1 cellular context compared by ENCODE assay signal in the genomic region with DNA sequence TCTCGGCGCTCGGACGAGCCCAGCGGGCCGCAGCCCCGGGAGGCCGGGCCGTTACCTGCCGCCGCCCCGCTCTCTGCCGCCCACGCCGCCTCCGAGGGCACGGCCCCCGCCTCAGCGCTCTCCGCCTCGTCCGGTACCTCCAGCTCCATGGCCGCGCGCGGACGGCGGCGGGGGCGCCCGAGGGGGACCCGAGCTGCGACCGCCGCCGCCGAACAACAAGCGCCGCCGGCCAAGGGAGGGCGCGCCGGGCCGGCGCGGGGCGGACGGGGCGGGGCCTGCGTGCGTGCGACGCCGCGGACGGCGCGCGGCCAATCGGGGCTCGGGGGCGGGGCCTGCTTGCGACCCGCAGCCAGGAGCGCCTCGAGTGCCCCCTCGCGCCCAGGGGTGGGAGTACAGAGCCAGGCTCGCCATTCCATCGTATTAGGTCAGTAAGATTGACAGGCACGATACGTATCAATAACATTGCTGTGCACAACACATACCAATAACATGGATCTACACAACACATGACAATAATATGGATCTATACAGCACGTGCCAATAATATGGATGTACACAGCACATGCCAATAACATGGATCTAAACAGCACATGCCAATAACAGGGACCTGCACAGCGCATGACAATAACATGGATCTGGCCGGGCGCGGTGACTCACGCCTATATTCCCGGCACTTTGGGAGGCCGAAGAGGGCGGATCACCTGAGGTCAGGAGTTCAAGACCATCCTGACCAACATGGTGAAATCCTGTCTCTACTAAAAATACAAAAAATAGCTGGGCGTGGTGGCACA.
TF ChIP-seq lines count a peak whose summit lies in the region.

A gene with protein sequence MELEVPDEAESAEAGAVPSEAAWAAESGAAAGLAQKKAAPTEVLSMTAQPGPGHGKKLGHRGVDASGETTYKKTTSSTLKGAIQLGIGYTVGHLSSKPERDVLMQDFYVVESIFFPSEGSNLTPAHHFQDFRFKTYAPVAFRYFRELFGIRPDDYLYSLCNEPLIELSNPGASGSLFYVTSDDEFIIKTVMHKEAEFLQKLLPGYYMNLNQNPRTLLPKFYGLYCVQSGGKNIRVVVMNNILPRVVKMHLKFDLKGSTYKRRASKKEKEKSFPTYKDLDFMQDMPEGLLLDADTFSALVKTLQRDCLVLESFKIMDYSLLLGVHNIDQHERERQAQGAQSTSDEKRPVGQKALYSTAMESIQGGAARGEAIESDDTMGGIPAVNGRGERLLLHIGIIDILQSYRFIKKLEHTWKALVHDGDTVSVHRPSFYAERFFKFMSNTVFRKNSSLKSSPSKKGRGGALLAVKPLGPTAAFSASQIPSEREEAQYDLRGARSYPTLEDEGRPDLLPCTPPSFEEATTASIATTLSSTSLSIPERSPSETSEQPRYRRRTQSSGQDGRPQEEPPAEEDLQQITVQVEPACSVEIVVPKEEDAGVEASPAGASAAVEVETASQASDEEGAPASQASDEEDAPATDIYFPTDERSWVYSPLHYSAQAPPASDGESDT (minus strand): TSS at position 227 of the 791 bp plus-strand sequence. CDS start 78 bp downstream, at position 149.

TF ChIP-seq in H1, 55 proteins besides CTCF, POLR2A, EP300 and RAD21:
- TF ChIP-seq TEAD4 (IDR thresholded peaks at IDR 0.05; ENCODE audit: low read depth, low read length) = no peak
- no peak for TF ChIP-seq RFX5 (IDR thresholded peaks at IDR 0.05; ENCODE audit: borderline replicate concordance, low read depth, low read length)
- TF ChIP-seq KDM1A (IDR thresholded peaks at IDR 0.05; ENCODE audit: borderline replicate concordance, low read length) = no peak
- TF ChIP-seq KDM4A (IDR thresholded peaks at IDR 0.05; ENCODE audit: low read depth, low read length, severe bottlenecking) = peak; percentile 59
- TF ChIP-seq EZH2 (IDR thresholded peaks at IDR 0.05; ENCODE audit: low read depth, low read length, severe bottlenecking) = no peak
- peak; percentile 66; the same call in 1 of the 2 replicates for TF ChIP-seq JUND (IDR thresholded peaks at IDR 0.05; ENCODE audit: low read length)
- no peak for TF ChIP-seq ASH2L (IDR thresholded peaks at IDR 0.05; ENCODE audit: low read length)
- TF ChIP-seq SP1 (IDR thresholded peaks at IDR 0.05; ENCODE audit: low read depth, low read length) = no peak
- TF ChIP-seq BACH1 (IDR thresholded peaks at IDR 0.05; ENCODE audit: low read length) = no peak
- no peak for TF ChIP-seq CBX8 (IDR thresholded peaks at IDR 0.05; ENCODE audit: borderline replicate concordance, low read depth, low read length)
- no peak for TF ChIP-seq SIRT6 (IDR thresholded peaks at IDR 0.05; ENCODE audit: low read length)
- TF ChIP-seq, protein P1, sequence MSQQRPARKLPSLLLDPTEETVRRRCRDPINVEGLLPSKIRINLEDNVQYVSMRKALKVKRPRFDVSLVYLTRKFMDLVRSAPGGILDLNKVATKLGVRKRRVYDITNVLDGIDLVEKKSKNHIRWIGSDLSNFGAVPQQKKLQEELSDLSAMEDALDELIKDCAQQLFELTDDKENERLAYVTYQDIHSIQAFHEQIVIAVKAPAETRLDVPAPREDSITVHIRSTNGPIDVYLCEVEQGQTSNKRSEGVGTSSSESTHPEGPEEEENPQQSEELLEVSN (IDR thresholded peaks at IDR 0.05) = no peak
- peak; percentile 55 for TF ChIP-seq PHF8 (conservative IDR thresholded peaks at IDR 0.05; ENCODE audit: low read depth, low read length)
- TF ChIP-seq YY1 (IDR thresholded peaks at IDR 0.05; ENCODE audit: low read depth, low read length) = no peak
- TF ChIP-seq GTF2F1 (IDR thresholded peaks at IDR 0.05; ENCODE audit: borderline replicate concordance, low read depth, low read length) = no peak
- no peak for TF ChIP-seq CHD1 (IDR thresholded peaks at IDR 0.05; ENCODE audit: low read depth, low read length)
- 0 out of 2 replicates have a peak, but pooled peaks have one; percentile 45 for TF ChIP-seq EGR1 (IDR thresholded peaks at IDR 0.05; ENCODE audit: borderline replicate concordance, low read depth, low read length)
- TF ChIP-seq SP4 (IDR thresholded peaks at IDR 0.05; ENCODE audit: low read length) = 0 out of 2 replicates have a peak, but pooled peaks have one; percentile 53
- 0 out of 2 replicates have a peak, but pooled peaks have one; percentile 28 for TF ChIP-seq TAF1 (IDR thresholded peaks at IDR 0.05; ENCODE audit: low read depth, low read length)
- no peak for TF ChIP-seq JUN (IDR thresholded peaks at IDR 0.05; ENCODE audit: low read depth, low read length)
- TF ChIP-seq, protein P2, sequence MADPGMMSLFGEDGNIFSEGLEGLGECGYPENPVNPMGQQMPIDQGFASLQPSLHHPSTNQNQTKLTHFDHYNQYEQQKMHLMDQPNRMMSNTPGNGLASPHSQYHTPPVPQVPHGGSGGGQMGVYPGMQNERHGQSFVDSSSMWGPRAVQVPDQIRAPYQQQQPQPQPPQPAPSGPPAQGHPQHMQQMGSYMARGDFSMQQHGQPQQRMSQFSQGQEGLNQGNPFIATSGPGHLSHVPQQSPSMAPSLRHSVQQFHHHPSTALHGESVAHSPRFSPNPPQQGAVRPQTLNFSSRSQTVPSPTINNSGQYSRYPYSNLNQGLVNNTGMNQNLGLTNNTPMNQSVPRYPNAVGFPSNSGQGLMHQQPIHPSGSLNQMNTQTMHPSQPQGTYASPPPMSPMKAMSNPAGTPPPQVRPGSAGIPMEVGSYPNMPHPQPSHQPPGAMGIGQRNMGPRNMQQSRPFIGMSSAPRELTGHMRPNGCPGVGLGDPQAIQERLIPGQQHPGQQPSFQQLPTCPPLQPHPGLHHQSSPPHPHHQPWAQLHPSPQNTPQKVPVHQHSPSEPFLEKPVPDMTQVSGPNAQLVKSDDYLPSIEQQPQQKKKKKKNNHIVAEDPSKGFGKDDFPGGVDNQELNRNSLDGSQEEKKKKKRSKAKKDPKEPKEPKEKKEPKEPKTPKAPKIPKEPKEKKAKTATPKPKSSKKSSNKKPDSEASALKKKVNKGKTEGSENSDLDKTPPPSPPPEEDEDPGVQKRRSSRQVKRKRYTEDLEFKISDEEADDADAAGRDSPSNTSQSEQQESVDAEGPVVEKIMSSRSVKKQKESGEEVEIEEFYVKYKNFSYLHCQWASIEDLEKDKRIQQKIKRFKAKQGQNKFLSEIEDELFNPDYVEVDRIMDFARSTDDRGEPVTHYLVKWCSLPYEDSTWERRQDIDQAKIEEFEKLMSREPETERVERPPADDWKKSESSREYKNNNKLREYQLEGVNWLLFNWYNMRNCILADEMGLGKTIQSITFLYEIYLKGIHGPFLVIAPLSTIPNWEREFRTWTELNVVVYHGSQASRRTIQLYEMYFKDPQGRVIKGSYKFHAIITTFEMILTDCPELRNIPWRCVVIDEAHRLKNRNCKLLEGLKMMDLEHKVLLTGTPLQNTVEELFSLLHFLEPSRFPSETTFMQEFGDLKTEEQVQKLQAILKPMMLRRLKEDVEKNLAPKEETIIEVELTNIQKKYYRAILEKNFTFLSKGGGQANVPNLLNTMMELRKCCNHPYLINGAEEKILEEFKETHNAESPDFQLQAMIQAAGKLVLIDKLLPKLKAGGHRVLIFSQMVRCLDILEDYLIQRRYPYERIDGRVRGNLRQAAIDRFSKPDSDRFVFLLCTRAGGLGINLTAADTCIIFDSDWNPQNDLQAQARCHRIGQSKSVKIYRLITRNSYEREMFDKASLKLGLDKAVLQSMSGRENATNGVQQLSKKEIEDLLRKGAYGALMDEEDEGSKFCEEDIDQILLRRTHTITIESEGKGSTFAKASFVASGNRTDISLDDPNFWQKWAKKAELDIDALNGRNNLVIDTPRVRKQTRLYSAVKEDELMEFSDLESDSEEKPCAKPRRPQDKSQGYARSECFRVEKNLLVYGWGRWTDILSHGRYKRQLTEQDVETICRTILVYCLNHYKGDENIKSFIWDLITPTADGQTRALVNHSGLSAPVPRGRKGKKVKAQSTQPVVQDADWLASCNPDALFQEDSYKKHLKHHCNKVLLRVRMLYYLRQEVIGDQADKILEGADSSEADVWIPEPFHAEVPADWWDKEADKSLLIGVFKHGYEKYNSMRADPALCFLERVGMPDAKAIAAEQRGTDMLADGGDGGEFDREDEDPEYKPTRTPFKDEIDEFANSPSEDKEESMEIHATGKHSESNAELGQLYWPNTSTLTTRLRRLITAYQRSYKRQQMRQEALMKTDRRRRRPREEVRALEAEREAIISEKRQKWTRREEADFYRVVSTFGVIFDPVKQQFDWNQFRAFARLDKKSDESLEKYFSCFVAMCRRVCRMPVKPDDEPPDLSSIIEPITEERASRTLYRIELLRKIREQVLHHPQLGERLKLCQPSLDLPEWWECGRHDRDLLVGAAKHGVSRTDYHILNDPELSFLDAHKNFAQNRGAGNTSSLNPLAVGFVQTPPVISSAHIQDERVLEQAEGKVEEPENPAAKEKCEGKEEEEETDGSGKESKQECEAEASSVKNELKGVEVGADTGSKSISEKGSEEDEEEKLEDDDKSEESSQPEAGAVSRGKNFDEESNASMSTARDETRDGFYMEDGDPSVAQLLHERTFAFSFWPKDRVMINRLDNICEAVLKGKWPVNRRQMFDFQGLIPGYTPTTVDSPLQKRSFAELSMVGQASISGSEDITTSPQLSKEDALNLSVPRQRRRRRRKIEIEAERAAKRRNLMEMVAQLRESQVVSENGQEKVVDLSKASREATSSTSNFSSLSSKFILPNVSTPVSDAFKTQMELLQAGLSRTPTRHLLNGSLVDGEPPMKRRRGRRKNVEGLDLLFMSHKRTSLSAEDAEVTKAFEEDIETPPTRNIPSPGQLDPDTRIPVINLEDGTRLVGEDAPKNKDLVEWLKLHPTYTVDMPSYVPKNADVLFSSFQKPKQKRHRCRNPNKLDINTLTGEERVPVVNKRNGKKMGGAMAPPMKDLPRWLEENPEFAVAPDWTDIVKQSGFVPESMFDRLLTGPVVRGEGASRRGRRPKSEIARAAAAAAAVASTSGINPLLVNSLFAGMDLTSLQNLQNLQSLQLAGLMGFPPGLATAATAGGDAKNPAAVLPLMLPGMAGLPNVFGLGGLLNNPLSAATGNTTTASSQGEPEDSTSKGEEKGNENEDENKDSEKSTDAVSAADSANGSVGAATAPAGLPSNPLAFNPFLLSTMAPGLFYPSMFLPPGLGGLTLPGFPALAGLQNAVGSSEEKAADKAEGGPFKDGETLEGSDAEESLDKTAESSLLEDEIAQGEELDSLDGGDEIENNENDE (IDR thresholded peaks at IDR 0.05; ENCODE audit: insufficient replicate concordance, low read length) = no peak
- TF ChIP-seq, protein P3, sequence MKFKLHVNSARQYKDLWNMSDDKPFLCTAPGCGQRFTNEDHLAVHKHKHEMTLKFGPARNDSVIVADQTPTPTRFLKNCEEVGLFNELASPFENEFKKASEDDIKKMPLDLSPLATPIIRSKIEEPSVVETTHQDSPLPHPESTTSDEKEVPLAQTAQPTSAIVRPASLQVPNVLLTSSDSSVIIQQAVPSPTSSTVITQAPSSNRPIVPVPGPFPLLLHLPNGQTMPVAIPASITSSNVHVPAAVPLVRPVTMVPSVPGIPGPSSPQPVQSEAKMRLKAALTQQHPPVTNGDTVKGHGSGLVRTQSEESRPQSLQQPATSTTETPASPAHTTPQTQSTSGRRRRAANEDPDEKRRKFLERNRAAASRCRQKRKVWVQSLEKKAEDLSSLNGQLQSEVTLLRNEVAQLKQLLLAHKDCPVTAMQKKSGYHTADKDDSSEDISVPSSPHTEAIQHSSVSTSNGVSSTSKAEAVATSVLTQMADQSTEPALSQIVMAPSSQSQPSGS (IDR thresholded peaks at IDR 0.05; ENCODE audit: low read length) = no peak
- TF ChIP-seq POU5F1 (IDR thresholded peaks at IDR 0.05; ENCODE audit: low read depth, low read length) = peak; percentile 59; the same call in 1 of the 2 replicates
TF ChIP-seq in H1: peak in this region for 7.
